11 cellular contexts compared by ENCODE assay signal in the genomic region with DNA sequence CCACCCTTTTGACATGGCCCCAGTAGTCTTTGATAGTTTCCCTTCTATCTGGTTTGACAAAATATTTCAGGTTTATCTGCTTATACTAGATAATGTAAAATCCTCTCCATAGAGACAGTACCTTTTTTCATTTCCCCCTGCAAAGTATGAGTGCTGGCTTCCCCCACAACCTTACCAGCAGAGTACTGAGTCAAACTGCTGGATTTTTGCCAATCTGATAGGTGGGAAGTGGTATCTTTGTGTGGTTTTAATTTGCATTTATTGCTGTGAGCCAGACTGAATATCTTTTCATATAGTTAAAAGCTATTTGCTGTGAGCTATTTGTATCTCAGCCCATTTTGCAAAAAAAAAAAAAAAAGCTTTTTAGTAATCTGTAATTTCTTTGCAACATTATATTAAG. TPM values are rescaled to one million over a fixed set of nuclear protein-coding genes. Genes with fewer than 3 reads are reported as not detected.
DNase-seq lines count a peak whose midpoint lies in the region; ATAC-seq and TF ChIP-seq lines count a peak whose summit lies in the region.
"Had no signal": no experiment of that assay in that cellular context is flagged by ENCODE, and none has a peak within 500 bp of the region (broad histone marks: within the 10 kb centered on the region; RNA-seq: fewer than 3 reads in every experiment).

No MANE protein-coding gene starts in this region.

- H4K5ac ChIP-seq in IMR-90 (ENCODE audit: low read depth, low read length) = no peak overlapping the region

- H4K91ac ChIP-seq in IMR-90 (ENCODE audit: insufficient read depth, low read depth, low read length) = no peak overlapping the region

- no peak overlapping the region for H2BK15ac ChIP-seq in IMR-90 (ENCODE audit: low read depth, low read length)

- H2BK5ac ChIP-seq in IMR-90 (ENCODE audit: low read depth, low read length, poor library complexity, severe bottlenecking) = no peak overlapping the region

- no peaks in the 10 kb centered on the region for H3K4me1 Mint-ChIP-seq in activated T-helper 1 cell treated with anti-CD3 and anti-CD28 coated beads, Interleukin-12 subunit alpha, Interleukin-12 subunit beta, Interleukin-2, Interleukin-4 antibody, amounts not matched to agents 30 ng/mL and 10 ng/mL and 1 ng/mL, durations not matched to agents 14 hours and 24 hours and 36 hours (ENCODE audit: low read depth)
- no peaks in the 10 kb centered on the region for H3K4me1 Mint-ChIP-seq in MCF 10A (ENCODE audit: insufficient read depth, unreplicated experiment)

- dilution Hi-C loops in IMR-90 (cut with HindIII; ENCODE audit: low sequenced_read_pairs, unreplicated experiment) = no loop called here

- H3K27me3 Mint-ChIP-seq in activated T-helper 1 cell treated with anti-CD3 and anti-CD28 coated beads, Interleukin-12 subunit alpha, Interleukin-12 subunit beta, Interleukin-2, Interleukin-4 antibody, amounts not matched to agents 30 ng/mL and 10 ng/mL and 1 ng/mL, durations not matched to agents 14 hours and 24 hours and 36 hours (ENCODE audit: insufficient read depth) = peaks cover 4% of the 10 kb centered on the region
- H3K27me3 Mint-ChIP-seq in MCF 10A (ENCODE audit: insufficient read depth, unreplicated experiment) = no peaks in the 10 kb centered on the region

- H3K27ac ChIP-seq in IMR-90 (ENCODE audit: insufficient read depth, low read length) = no peak overlapping the region
- H3K27ac ChIP-seq: BLaER1 treated with 17β-estradiol and CSF1 and Interleukin-3, amounts not matched to agents 10 nM and 100 nM had no signal

- no peak overlapping the region for H2AFZ ChIP-seq in IMR-90 (replicated peaks; ENCODE audit: low read length, poor library complexity)

- no peaks in the 10 kb centered on the region for H3K36me3 Mint-ChIP-seq in activated T-helper 1 cell treated with anti-CD3 and anti-CD28 coated beads, Interleukin-12 subunit alpha, Interleukin-12 subunit beta, Interleukin-2, Interleukin-4 antibody, amounts not matched to agents 30 ng/mL and 10 ng/mL and 1 ng/mL, durations not matched to agents 14 hours and 24 hours and 36 hours (ENCODE audit: low read depth)
- H3K36me3 Mint-ChIP-seq in MCF 10A (ENCODE audit: insufficient read depth, unreplicated experiment) = no peaks in the 10 kb centered on the region

- peaks cover 11% of the 10 kb centered on the region for H3K9me3 ChIP-seq in IMR-90 (ENCODE audit: control insufficient read depth, insufficient read depth, low read length)

- no peaks in the 10 kb centered on the region for H4K20me1 ChIP-seq in IMR-90 (ENCODE audit: insufficient read depth, low read length)
- H4K20me1 ChIP-seq: BLaER1 treated with 17β-estradiol and CSF1 and Interleukin-3, amounts not matched to agents 10 nM and 100 nM had no signal

- no peak overlapping the region for H3K4me3 ChIP-seq in IMR-90 (ENCODE audit: insufficient read depth, low read depth, low read length)
- H3K4me3 ChIP-seq: BLaER1 treated with 17β-estradiol and CSF1 and Interleukin-3, amounts not matched to agents 10 nM and 100 nM had no signal

- peak; percentile 1 for DNase-seq in activated T-helper 1 cell treated with Interleukin-2 at 50 U/mL for 16 hours (ENCODE audit: low read depth)
- no peak for DNase-seq in activated T-helper 1 cell treated with anti-CD3 and anti-CD28 coated beads, Interleukin-12 subunit alpha, Interleukin-12 subunit beta, Interleukin-2, Interleukin-4 antibody, amounts not matched to agents 30 ng/mL and 10 ng/mL and 1 ng/mL, durations not matched to agents 14 hours and 24 hours and 36 hours (ENCODE audit: low spot score)
- peak; percentile 13 for DNase-seq in IMR-90
- DNase-seq in amniotic epithelial cell (ENCODE audit: low read depth) = peak; percentile 80
- DNase-seq in renal cortical epithelial cell (ENCODE audit: low read depth) = peak; percentile 11
- no peak for DNase-seq in NCI-H446 treated with DMSO at 0.1 percent for 48 hours (lab: John Stamatoyannopoulos, UW)
- DNase-seq in MCF 10A (ENCODE audit: unreplicated experiment) = no peak
- DNase-seq: NCI-H1417, posterior cingulate gyrus had no signal

- ATAC-seq in IMR-90 (ENCODE audit: low read depth) (no peak), GM21526 (IDR thresholded peaks at IDR 0.05; ENCODE audit: low FRiP score, unreplicated experiment) (no peak)

- H3K27me3 ChIP-seq in IMR-90 (ENCODE audit: control insufficient read depth, insufficient read depth, low read length) = no peaks in the 10 kb centered on the region; the same call in 1 of the 2 replicates
- H3K27me3 ChIP-seq: BLaER1 treated with 17β-estradiol and CSF1 and Interleukin-3, amounts not matched to agents 10 nM and 100 nM had no signal

- no peaks in the 10 kb centered on the region for H3K36me3 ChIP-seq in IMR-90 (ENCODE audit: control insufficient read depth, insufficient read depth, low read length)
- H3K36me3 ChIP-seq: BLaER1 treated with 17β-estradiol and CSF1 and Interleukin-3, amounts not matched to agents 10 nM and 100 nM had no signal

- no peak overlapping the region for H3K56ac ChIP-seq in IMR-90 (ENCODE audit: extremely low read depth, insufficient read depth, low read length)

- H3K4ac ChIP-seq in IMR-90 (ENCODE audit: low read depth, low read length) = no peak overlapping the region

- no peak overlapping the region for H4K8ac ChIP-seq in IMR-90 (ENCODE audit: low read depth in 2 of 2, low read length in 2 of 2)

- H3K4me1 ChIP-seq in IMR-90 (ENCODE audit: control insufficient read depth, insufficient read depth, low read length) = no peaks in the 10 kb centered on the region
- H3K4me1 ChIP-seq: BLaER1 treated with 17β-estradiol and CSF1 and Interleukin-3, amounts not matched to agents 10 nM and 100 nM had no signal

- POLR2A ChIA-PET in IMR-90 (lab: Charles Lee; ENCODE audit: unreplicated experiment) = interaction anchor here (0.6 kb wide), 1 partner anchor 394 kb away, joined by 3 read pairs; no protein-coding TSS in a partner anchor
- POLR2A ChIA-PET in MCF 10A (lab: Yijun Ruan, JAX) = interaction anchor here (0.7 to 1.2 kb wide), 3 partner anchors 29 to 127 kb away, joined by 3 to 4 read pairs (median 3); no protein-coding TSS in a partner anchor

- CTCF ChIA-PET in IMR-90 (lab: Yijun Ruan, JAX) = interaction anchor here (0.7 kb wide), 1 partner anchor 258 kb away, joined by 4 read pairs; no protein-coding TSS in a partner anchor
- CTCF ChIA-PET in MCF 10A (lab: Yijun Ruan, JAX) = interaction anchor here (0.6 to 5.7 kb wide), 5 partner anchors 10 to 530 kb away, joined by 3 to 38 read pairs (median 5); no protein-coding TSS in a partner anchor

- in situ Hi-C loops in IMR-90 (cut with MboI; ENCODE audit: low sequenced_read_pairs) = loop anchor here (25.0 kb wide), 1 partner anchor 534 kb away; a partner anchor contains a TSS

- H3K9me1 ChIP-seq in IMR-90 (ENCODE audit: insufficient read depth, low read length) = no peaks in the 10 kb centered on the region

- H3K4me3 Mint-ChIP-seq in activated T-helper 1 cell treated with anti-CD3 and anti-CD28 coated beads, Interleukin-12 subunit alpha, Interleukin-12 subunit beta, Interleukin-2, Interleukin-4 antibody, amounts not matched to agents 30 ng/mL and 10 ng/mL and 1 ng/mL, durations not matched to agents 14 hours and 24 hours and 36 hours = no peak overlapping the region
- H3K4me3 Mint-ChIP-seq in MCF 10A (ENCODE audit: unreplicated experiment) = no peak overlapping the region

- no peaks in the 10 kb centered on the region for H3K79me1 ChIP-seq in IMR-90 (ENCODE audit: low read depth in 1 of 2, low read length in 2 of 2)

- TF ChIP-seq CTCF in IMR-90 (conservative IDR thresholded peaks at IDR 0.05; ENCODE audit: low read depth, low read length) (no peak), MCF 10A (IDR thresholded peaks at IDR 0.05; ENCODE audit: unreplicated experiment) (no peak)

- TF ChIP-seq POLR2A in IMR-90 (IDR thresholded peaks at IDR 0.05; ENCODE audit: low read depth, low read length) = no peak

- no peak overlapping the region for H2AK9ac ChIP-seq in IMR-90 (replicated peaks; ENCODE audit: low read depth, low read length, poor library complexity)

- H2BK20ac ChIP-seq in IMR-90 (ENCODE audit: low read depth, low read length) = no peak overlapping the region

- intact Hi-C loops in activated T-helper 1 cell treated with anti-CD3 and anti-CD28 coated beads, Interleukin-12 subunit alpha, Interleukin-12 subunit beta, Interleukin-2, Interleukin-4 antibody, amounts not matched to agents 30 ng/mL and 10 ng/mL and 1 ng/mL, durations not matched to agents 14 hours and 24 hours and 36 hours (cut with micrococcal nuclease) = no loop called here
- intact Hi-C loops in IMR-90 (cut with micrococcal nuclease) = no loop called here
- intact Hi-C loops in MCF 10A (cut with micrococcal nuclease) = no loop called here

- H3K14ac ChIP-seq in IMR-90 (replicated peaks; ENCODE audit: low read depth, low read length) = no peak overlapping the region

- H3K9ac ChIP-seq in IMR-90 (ENCODE audit: low read depth, low read length) = no peak overlapping the region
- H3K9ac ChIP-seq: BLaER1 treated with 17β-estradiol and CSF1 and Interleukin-3, amounts not matched to agents 10 nM and 100 nM had no signal

- no peak overlapping the region for H2BK120ac ChIP-seq in IMR-90 (ENCODE audit: low read depth, low read length)

- BruUV-seq in IMR-90 (replicated peaks; lab: Mats Ljungman, UMichigan) (no TSS peak), MCF 10A (replicated peaks; lab: Mats Ljungman, UMichigan) (no TSS peak)

- no peak overlapping the region for H3K27ac Mint-ChIP-seq in activated T-helper 1 cell treated with anti-CD3 and anti-CD28 coated beads, Interleukin-12 subunit alpha, Interleukin-12 subunit beta, Interleukin-2, Interleukin-4 antibody, amounts not matched to agents 30 ng/mL and 10 ng/mL and 1 ng/mL, durations not matched to agents 14 hours and 24 hours and 36 hours
- H3K27ac Mint-ChIP-seq in MCF 10A (ENCODE audit: low read depth, unreplicated experiment) = no peak overlapping the region

- H3K4me2 ChIP-seq in IMR-90 (ENCODE audit: low read depth, low read length) = no peak overlapping the region
- H3K4me2 ChIP-seq: BLaER1 treated with 17β-estradiol and CSF1 and Interleukin-3, amounts not matched to agents 10 nM and 100 nM had no signal

- TF ChIP-seq RAD21 in IMR-90 (IDR thresholded peaks at IDR 0.05; ENCODE audit: low read length) = no peak

- H3K23ac ChIP-seq in IMR-90 (ENCODE audit: low read depth, low read length) = no peak overlapping the region

- no peak overlapping the region for H3K18ac ChIP-seq in IMR-90 (ENCODE audit: low read depth, low read length)

- H3K9me3 Mint-ChIP-seq in activated T-helper 1 cell treated with anti-CD3 and anti-CD28 coated beads, Interleukin-12 subunit alpha, Interleukin-12 subunit beta, Interleukin-2, Interleukin-4 antibody, amounts not matched to agents 30 ng/mL and 10 ng/mL and 1 ng/mL, durations not matched to agents 14 hours and 24 hours and 36 hours = peaks cover 29% of the 10 kb centered on the region
- peaks cover 16% of the 10 kb centered on the region for H3K9me3 Mint-ChIP-seq in MCF 10A (ENCODE audit: unreplicated experiment)

- H2AK5ac ChIP-seq in IMR-90 (ENCODE audit: low read depth, low read length) = no peak overlapping the region

RNA-seq across cellular contexts. Expression of a gene that starts 32.1 kb away (rescaled TPM):
- total RNA-seq in activated T-helper 1 cell treated with anti-CD3 and anti-CD28 coated beads, Interleukin-12 subunit alpha, Interleukin-12 subunit beta, Interleukin-2, Interleukin-4 antibody, amounts not matched to agents 30 ng/mL and 10 ng/mL and 1 ng/mL, durations not matched to agents 14 hours and 24 hours and 36 hours = 6.2 and 6.4 TPM in 2 replicates
- total RNA-seq in IMR-90 (2012; rRNA removed) (5.9 and 10.3 TPM in 2 replicates), renal cortical epithelial cell (5.6 and 11.7 TPM in 2 replicates), MCF 10A (2022) (5.9 and 8.2 TPM in 2 replicates)
- 3.2 and 5.2 TPM in 2 replicates for polyA plus RNA-seq in IMR-90 (2012; rRNA removed)
- 0.97 and 1.2 TPM in 2 replicates for polyA plus RNA-seq in IMR-90 (2012; cell fraction: cytosol; rRNA removed)
- polyA plus RNA-seq in IMR-90 (2012; cell fraction: nucleus; rRNA removed; ENCODE audit: low replicate concordance) = 2.9 and 22.5 TPM in 2 replicates

Comparison
In these comparisons a context has a peak if more than half of its experiments do, and no peak if none do; other contexts are left out.
1. DNase-seq: peak in activated T-helper 1 cell treated with Interleukin-2 at 50 U/mL for 16 hours (single experiment), IMR-90 (single experiment), amniotic epithelial cell (single experiment) and renal cortical epithelial cell (single experiment); none in activated T-helper 1 cell treated with anti-CD3 and anti-CD28 coated beads, Interleukin-12 subunit alpha, Interleukin-12 subunit beta, Interleukin-2, Interleukin-4 antibody, amounts not matched to agents 30 ng/mL and 10 ng/mL and 1 ng/mL, durations not matched to agents 14 hours and 24 hours and 36 hours (single experiment), NCI-H446 treated with DMSO at 0.1 percent for 48 hours (single experiment) and MCF 10A (single experiment).